9 cellular contexts compared by ENCODE assay signal in the genomic region with DNA sequence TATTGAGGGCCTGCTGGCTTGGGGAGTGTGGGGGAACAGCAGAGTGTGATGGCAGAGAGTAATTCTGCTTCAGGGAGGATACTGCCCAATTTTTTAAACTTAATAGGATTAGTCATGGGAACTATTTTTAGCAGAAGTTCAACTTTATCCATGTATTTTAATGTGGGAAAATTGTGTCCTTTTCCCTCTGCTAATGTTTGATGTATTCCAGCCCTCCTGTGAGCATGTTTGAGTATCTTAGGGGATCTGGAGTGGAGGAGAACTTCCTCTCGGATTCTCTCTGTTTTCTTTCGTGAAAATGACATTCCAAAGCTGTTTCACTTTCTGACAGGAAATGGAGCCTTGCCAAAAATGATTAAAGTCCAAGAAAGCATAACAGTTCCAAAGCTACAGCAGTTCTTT.
DNase-seq lines count a peak whose midpoint lies in the region; ATAC-seq, FAIRE-seq and TF ChIP-seq lines count a peak whose summit lies in the region.
"Had no signal": no experiment of that assay in that cellular context is flagged by ENCODE, and none has a peak within 500 bp of the region (broad histone marks: within the 10 kb centered on the region; RNA-seq: fewer than 3 reads in every experiment).

No MANE protein-coding gene starts in this region.

- no peak for TF ChIP-seq EP300 in suprapubic skin (IDR thresholded peaks at IDR 0.05)

- TF ChIP-seq POLR2A in suprapubic skin (IDR thresholded peaks at IDR 0.05): no peak

- WGBS in suprapubic skin: 3% methylated on average over 2 of the region's 2 CpGs

- H3K4me1 ChIP-seq in suprapubic skin: peaks cover 16% of the 10 kb centered on the region

- no peaks in the 10 kb centered on the region for H3K36me3 ChIP-seq in suprapubic skin

- TF ChIP-seq CTCF in suprapubic skin (IDR thresholded peaks at IDR 0.05): no peak

- H3K27me3 ChIP-seq in suprapubic skin: no peaks in the 10 kb centered on the region

- peak overlapping the region; percentile 69 for H3K27ac ChIP-seq in suprapubic skin

- ATAC-seq in left lobe of liver: peak; percentile 80
- ATAC-seq in GM18511 (IDR thresholded peaks at IDR 0.05; ENCODE audit: unreplicated experiment): no peak

- H3K4me3 ChIP-seq in suprapubic skin: peak overlapping the region; percentile 21

- H3K9me3 ChIP-seq in suprapubic skin: no peaks in the 10 kb centered on the region

- FAIRE-seq in HTR-8/SVneo (lab: Jason Lieb, UNC): no peak

- DNase-seq in HTR-8/SVneo (ENCODE audit: insufficient read length, low spot score) (peak; percentile 29), cerebellar cortex (ENCODE audit: low spot score) (peak; percentile 1), left lobe of liver (ENCODE audit: low spot score) (no peak), suprapubic skin (ENCODE audit: low spot score in 2 of 2) (no peak), CD1c-positive myeloid dendritic cell (ENCODE audit: extremely low spot score) (no peak), NCI-H2227 (lab: John Stamatoyannopoulos, UW; ENCODE audit: unreplicated experiment) (no peak), superior temporal gyrus (ENCODE audit: extremely low spot score) (no peak)
- DNase-seq: stimulated activated CD8-positive, alpha-beta memory T cell treated with anti-CD3 and anti-CD28 coated beads, Interleukin-4, amount 100 ng/mL, for 48 hours had no signal

Comparison
In these comparisons a context has a peak if more than half of its experiments do, and no peak if none do; other contexts are left out.
1. DNase-seq: peak in HTR-8/SVneo (single experiment) and cerebellar cortex (single experiment); none in left lobe of liver (single experiment), suprapubic skin (0 of 2), CD1c-positive myeloid dendritic cell (single experiment), NCI-H2227 (single experiment) and superior temporal gyrus (single experiment).